20 cellular contexts compared by ENCODE assay signal in the genomic region with DNA sequence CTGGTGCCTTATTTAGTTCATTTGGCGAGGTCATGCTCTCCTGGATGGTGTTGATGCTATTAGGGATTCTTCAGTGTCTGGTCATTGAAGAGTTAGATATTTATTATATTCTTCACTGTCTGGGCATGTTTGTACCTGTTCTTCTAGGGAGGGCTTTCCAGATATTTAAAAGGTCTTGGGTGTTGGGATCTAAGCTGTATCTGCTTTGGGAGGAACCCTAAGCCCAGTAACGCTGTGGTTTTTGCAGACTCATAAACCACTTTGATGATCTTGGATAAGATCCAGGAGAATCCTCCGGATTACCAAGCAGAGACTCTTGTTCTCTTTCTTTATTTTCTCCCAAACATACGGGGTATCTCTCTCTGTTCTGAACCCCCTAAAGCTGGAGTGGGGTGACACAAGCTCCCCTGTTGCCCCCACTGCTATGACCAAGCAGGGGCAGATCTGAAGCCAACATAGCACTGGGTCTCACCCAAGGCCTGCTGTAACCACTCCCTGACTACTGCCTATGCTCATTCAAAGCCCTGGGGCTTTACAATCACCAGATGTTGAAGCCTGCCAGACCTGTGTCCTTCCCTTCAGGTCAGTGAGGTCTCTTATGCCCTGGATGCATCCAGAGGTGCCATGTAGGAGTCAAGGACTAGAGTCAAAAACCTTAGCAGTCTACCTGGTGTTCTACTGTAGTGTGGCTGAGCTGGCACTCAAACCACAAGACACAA.
DNase-seq lines count a peak whose midpoint lies in the region; ATAC-seq and TF ChIP-seq lines count a peak whose summit lies in the region.
"Had no signal": no experiment of that assay in that cellular context is flagged by ENCODE, and none has a peak within 500 bp of the region (broad histone marks: within the 10 kb centered on the region; RNA-seq: fewer than 3 reads in every experiment).

No MANE protein-coding gene starts in this region.

- peaks cover 12% of the 10 kb centered on the region for H3K4me1 ChIP-seq in mammary epithelial cell (ENCODE audit: insufficient read depth, low read length)
- H3K4me1 ChIP-seq: BE2C, SJSA1 had no signal

- dilution Hi-C loops in mammary epithelial cell (cut with HindIII; ENCODE audit: low sequenced_read_pairs), result no loop called here

- TF ChIP-seq CTCF in mammary epithelial cell (conservative IDR thresholded peaks at IDR 0.05 in 1 of 2, IDR thresholded peaks at IDR 0.05 in 1 of 2; ENCODE audit: extremely low read depth in 1 of 2, insufficient read depth in 1 of 2, low read depth in 1 of 2, low read length in 2 of 2) (no peak), fibroblast of the aortic adventitia (IDR thresholded peaks at IDR 0.05; ENCODE audit: insufficient read depth, low read length) (no peak)

- WGBS in mammary epithelial cell (ENCODE audit: low coverage, missing lambda C conversion rate), result 9% methylated on average over 4 of the region's 4 CpGs

- intact Hi-C loops in mammary epithelial cell (cut with micrococcal nuclease), result no loop called here
- intact Hi-C loops in activated CD4-positive, alpha-beta T cell treated with anti-CD3 and anti-CD28 coated beads for 36 hours (cut with DNase I, micrococcal nuclease), result no loop called here
- intact Hi-C loops in left ventricle myocardium superior (cut with micrococcal nuclease), result no loop called here

- CTCF ChIA-PET in mammary epithelial cell (lab: Charles Lee; ENCODE audit: low non-redundant PET), result interaction anchor here (0.6 kb wide), 1 partner anchor 89 kb away, joined by 4 read pairs; no protein-coding TSS in a partner anchor
- CTCF ChIA-PET in activated CD4-positive, alpha-beta T cell treated with anti-CD3 and anti-CD28 coated beads for 36 hours (lab: Charles Lee), result interaction anchor here (0.6 kb wide), 1 partner anchor 13 kb away, joined by 3 read pairs; no protein-coding TSS in a partner anchor

- no peaks in the 10 kb centered on the region for H3K27me3 Mint-ChIP-seq in activated CD4-positive, alpha-beta T cell treated with anti-CD3 and anti-CD28 coated beads for 36 hours
- H3K27me3 Mint-ChIP-seq: CD4-positive, alpha-beta memory T cell; IgD-negative memory B cell had no signal

- H3K4me1 Mint-ChIP-seq in activated CD4-positive, alpha-beta T cell treated with anti-CD3 and anti-CD28 coated beads for 36 hours, result no peaks in the 10 kb centered on the region
- H3K4me1 Mint-ChIP-seq: CD4-positive, alpha-beta memory T cell; IgD-negative memory B cell had no signal

- no peak overlapping the region for H3K27ac Mint-ChIP-seq in activated CD4-positive, alpha-beta T cell treated with anti-CD3 and anti-CD28 coated beads for 36 hours
- H3K27ac Mint-ChIP-seq: CD4-positive, alpha-beta memory T cell; IgD-negative memory B cell had no signal

- H3K36me3 Mint-ChIP-seq in activated CD4-positive, alpha-beta T cell treated with anti-CD3 and anti-CD28 coated beads for 36 hours (ENCODE audit: low read depth), result no peaks in the 10 kb centered on the region
- H3K36me3 Mint-ChIP-seq: CD4-positive, alpha-beta memory T cell; IgD-negative memory B cell had no signal

- H3K36me3 ChIP-seq in mammary epithelial cell (ENCODE audit: insufficient read depth, low read length), result no peaks in the 10 kb centered on the region
- H3K36me3 ChIP-seq: BE2C, SJSA1 had no signal

- DNase-seq in LoVo (ENCODE audit: low spot score) (peak; percentile 9), mammary epithelial cell (peak; percentile 85), fibroblast of the aortic adventitia (ENCODE audit: low read depth) (peak; percentile 6), C1 segment of cervical spinal cord (lab: John Stamatoyannopoulos, UW) (no peak), left ventricle myocardium superior (no peak)
- no peak for DNase-seq in activated CD4-positive, alpha-beta T cell treated with anti-CD3 and anti-CD28 coated beads for 36 hours
- DNase-seq: BE2C; CD4-positive, alpha-beta memory T cell; HCEC 1CT; Kasumi-1; NCI-H1417; NCI-H1930; NCI-H2171 treated with DMSO at 0.1 percent for 48 hours; NCI-H446 treated with DMSO at 0.1 percent for 48 hours; NCI-H748 treated with DMSO at 0.1 percent for 48 hours; OCI-M1 had no signal

- POLR2A ChIA-PET in activated CD4-positive, alpha-beta T cell treated with anti-CD3 and anti-CD28 coated beads for 36 hours (lab: Charles Lee), result no interaction called here

- no peaks in the 10 kb centered on the region for H3K9me3 Mint-ChIP-seq in activated CD4-positive, alpha-beta T cell treated with anti-CD3 and anti-CD28 coated beads for 36 hours (ENCODE audit: low read depth)

- no peaks in the 10 kb centered on the region for H3K9me3 ChIP-seq in mammary epithelial cell (replicated peaks; ENCODE audit: insufficient read depth, low read length)
- H3K9me3 ChIP-seq: BE2C, SJSA1 had no signal

- no peak overlapping the region for H3K9ac ChIP-seq in mammary epithelial cell (ENCODE audit: insufficient read depth, low read length)

- H3K27ac ChIP-seq in mammary epithelial cell (ENCODE audit: insufficient read depth, low read depth, low read length), result peak overlapping the region; percentile 44
- H3K27ac ChIP-seq: RWPE1, SJSA1 had no signal

- peaks cover 5% of the 10 kb centered on the region for H3K27me3 ChIP-seq in mammary epithelial cell (ENCODE audit: insufficient read depth, low read length)
- H3K27me3 ChIP-seq: BE2C, SJSA1 had no signal

- H3K4me3 ChIP-seq in mammary epithelial cell (replicated peaks in 1 of 3; ENCODE audit: insufficient read depth in 1 of 3, low read depth in 2 of 3, low read length in 3 of 3), result no peak overlapping the region
- no peak overlapping the region for H3K4me3 ChIP-seq in fibroblast of the aortic adventitia (ENCODE audit: low read depth, low read length)
- H3K4me3 ChIP-seq: SJSA1 had no signal

- peak overlapping the region; percentile 42 for H3K4me2 ChIP-seq in mammary epithelial cell (ENCODE audit: insufficient read depth, low read depth, low read length)

- no peaks in the 10 kb centered on the region for H4K20me1 ChIP-seq in mammary epithelial cell (ENCODE audit: insufficient read depth, low read length)

- no TSS peak for BruUV-seq in mammary epithelial cell (replicated peaks; lab: Mats Ljungman, UMichigan)

- H3K79me2 ChIP-seq in mammary epithelial cell (ENCODE audit: insufficient read depth, low read length), result no peaks in the 10 kb centered on the region

- no peak overlapping the region for H3K4me3 Mint-ChIP-seq in activated CD4-positive, alpha-beta T cell treated with anti-CD3 and anti-CD28 coated beads for 36 hours
- H3K4me3 Mint-ChIP-seq: CD4-positive, alpha-beta memory T cell; IgD-negative memory B cell had no signal

- peak overlapping the region; percentile 17 for H2AFZ ChIP-seq in mammary epithelial cell (ENCODE audit: low read depth, low read length)

- no peak for ATAC-seq in activated CD4-positive, alpha-beta T cell treated with anti-CD3 and anti-CD28 coated beads for 36 hours
- ATAC-seq in GM18909 (IDR thresholded peaks at IDR 0.05; ENCODE audit: poor library complexity, unreplicated experiment) (no peak), left ventricle myocardium superior (no peak)

- in situ Hi-C loops in mammary epithelial cell (cut with MboI; ENCODE audit: low sequenced_read_pairs in 2 of 2), result no loop called here

Comparison
In these comparisons a context has a peak if more than half of its experiments do, and no peak if none do; other contexts are left out.
1. DNase-seq: peak in LoVo (single experiment), mammary epithelial cell (single experiment) and fibroblast of the aortic adventitia (single experiment); none in C1 segment of cervical spinal cord (0 of 14), activated CD4-positive, alpha-beta T cell treated with anti-CD3 and anti-CD28 coated beads for 36 hours (single experiment) and left ventricle myocardium superior (single experiment).